Comparison of ENCODE assay signal across 1 cellular context in genomic region chr9:128205296-128205944, GRCh38.
TF ChIP-seq lines count a peak whose summit lies in the region.

No MANE protein-coding gene starts in this region.

TF ChIP-seq in IMR-90, 13 proteins besides CTCF, POLR2A, EP300 and RAD21 (continued from another document):
- TF ChIP-seq USF2 (IDR thresholded peaks at IDR 0.05; ENCODE audit: low read depth, low read length) (no peak), BHLHE40 (IDR thresholded peaks at IDR 0.05; ENCODE audit: low read depth, low read length) (no peak), CHD1 (IDR thresholded peaks at IDR 0.05; ENCODE audit: low read depth, low read length) (no peak), RFX5 (IDR thresholded peaks at IDR 0.05; ENCODE audit: low read depth, low read length) (no peak), NFE2L2 (IDR thresholded peaks at IDR 0.05; ENCODE audit: low read depth, low read length) (no peak), CEBPB (IDR thresholded peaks at IDR 0.05; ENCODE audit: low read depth, low read length) (no peak), RCOR1 (IDR thresholded peaks at IDR 0.05; ENCODE audit: insufficient replicate concordance, low read length) (no peak), MXI1 (IDR thresholded peaks at IDR 0.05; ENCODE audit: borderline replicate concordance, low read depth, low read length) (no peak), FOS (IDR thresholded peaks at IDR 0.05; ENCODE audit: low read depth, low read length) (no peak), MAZ (IDR thresholded peaks at IDR 0.05; ENCODE audit: borderline replicate concordance, low read depth, low read length) (no peak)
